ENCODE assay signal across 17 cellular contexts in the genomic region with DNA sequence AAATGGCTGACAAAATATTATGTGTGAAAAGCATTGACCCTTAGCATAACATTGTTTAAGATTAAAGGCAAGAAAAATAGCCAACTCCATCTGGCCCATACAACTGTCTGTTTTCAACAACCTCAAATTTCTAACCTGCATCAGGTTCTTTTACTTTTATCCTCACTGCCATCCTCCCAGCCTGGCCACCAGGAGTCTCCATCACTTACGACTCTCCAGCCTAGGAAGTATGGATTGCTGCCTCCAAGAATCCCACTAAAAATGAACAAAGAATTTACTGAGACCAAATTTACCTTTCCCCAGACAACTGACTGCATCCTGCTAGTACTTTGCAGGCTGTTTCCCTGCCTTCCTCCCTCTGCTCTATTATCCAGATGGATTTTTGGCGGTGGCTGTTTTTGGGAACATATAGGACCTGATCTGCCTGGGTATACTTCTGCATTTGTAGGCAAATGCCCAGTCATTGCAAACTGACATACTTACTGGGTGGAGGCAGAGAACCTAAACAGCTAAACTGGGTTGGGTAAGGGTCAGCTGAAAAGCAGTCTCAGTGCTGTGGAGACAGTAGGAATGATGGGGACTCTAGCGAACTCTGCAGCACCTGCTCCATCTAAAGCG.
DNase-seq lines count a peak whose midpoint lies in the region; ATAC-seq, FAIRE-seq and TF ChIP-seq lines count a peak whose summit lies in the region.
"Had no signal": no experiment of that assay in that cellular context is flagged by ENCODE, and none has a peak within 500 bp of the region (broad histone marks: within the 10 kb centered on the region; RNA-seq: fewer than 3 reads in every experiment).

No MANE protein-coding gene starts in this region.

- no peak overlapping the region for H2BK15ac ChIP-seq in H9 (ENCODE audit: low read depth, low read length)

- H4K5ac ChIP-seq in H9 (ENCODE audit: insufficient read length, low read depth, low read length) = no peak overlapping the region

- peak overlapping the region in 2 of 3 experiments; percentile 59 to 78; a peak in 3 of 7 replicates for H3K27ac Mint-ChIP-seq in H9
- no peak overlapping the region for H3K27ac Mint-ChIP-seq in activated CD8-positive, alpha-beta T cell treated with anti-CD3 and anti-CD28 coated beads, Interleukin-2, amount 10 ng/mL, durations not matched to agents 7 days and 5 days
- H3K27ac Mint-ChIP-seq: activated CD4-positive, alpha-beta T cell treated with anti-CD3 and anti-CD28 coated beads for 36 hours; naive thymus-derived CD4-positive, alpha-beta T cell had no signal

- no peak for TF ChIP-seq RAD21 in A549 (conservative IDR thresholded peaks at IDR 0.05 in 1 of 2, IDR thresholded peaks at IDR 0.05 in 1 of 2)

- no peak overlapping the region for H2BK5ac ChIP-seq in H9 (ENCODE audit: insufficient read length, low read length)

- 99% methylated on average over 4 of the region's 4 CpGs for WGBS in A549 (ENCODE audit: missing lambda C conversion rate)
- no CpG with 5 or more reads among the region's 4 CpGs for WGBS in H9 (ENCODE audit: extremely low coverage, insufficient read length, low lambda C conversion rate)

- no peak overlapping the region for H2BK20ac ChIP-seq in H9 (ENCODE audit: low read depth, low read length, poor library complexity, severe bottlenecking)

- H3T11ph ChIP-seq in H9 (ENCODE audit: low read length) = no peak overlapping the region

- CTCF ChIA-PET in A549 (lab: Yijun Ruan, JAX) = interaction anchor here (0.6 kb wide), 1 partner anchor 251 kb away, joined by 3 read pairs; no protein-coding TSS in a partner anchor
- CTCF ChIA-PET in activated CD8-positive, alpha-beta T cell treated with anti-CD3 and anti-CD28 coated beads, Interleukin-2, amount 10 ng/mL, durations not matched to agents 7 days and 5 days (lab: Charles Lee) = no interaction called here

- H4K20me1 ChIP-seq in H9 (ENCODE audit: control insufficient read depth, insufficient read depth, insufficient read length) = no peaks in the 10 kb centered on the region

- H3K36me3 Mint-ChIP-seq in H9 (ENCODE audit: insufficient read depth in 1 of 3, low read depth in 3 of 3) = peaks cover 5 to 20% (median 19%) of the 10 kb centered on the region in 3 experiments; a peak in 6 of 7 replicates
- peaks cover 2% of the 10 kb centered on the region for H3K36me3 Mint-ChIP-seq in activated CD8-positive, alpha-beta T cell treated with anti-CD3 and anti-CD28 coated beads, Interleukin-2, amount 10 ng/mL, durations not matched to agents 7 days and 5 days (ENCODE audit: low read depth)

- FAIRE-seq in A549 (lab: Jason Lieb, UNC) = no peak

- no peaks in the 10 kb centered on the region for H3K79me2 ChIP-seq in H9 (ENCODE audit: insufficient read depth, low read length)

- ATAC-seq in A549 = peak; percentile 50 to 60; a peak in 4 of 6 replicates
- ATAC-seq in activated CD8-positive, alpha-beta T cell treated with anti-CD3 and anti-CD28 coated beads, Interleukin-2, amount 10 ng/mL, durations not matched to agents 7 days and 5 days = no peak
- ATAC-seq: activated CD4-positive, alpha-beta T cell treated with anti-CD3 and anti-CD28 coated beads for 36 hours; naive thymus-derived CD4-positive, alpha-beta T cell had no signal

- H3K9ac ChIP-seq in H9 (ENCODE audit: extremely low read depth, insufficient read length, low read length) = no peak overlapping the region

- peaks cover 49% of the 10 kb centered on the region for H3K4me1 ChIP-seq in A549
- peaks cover 3% of the 10 kb centered on the region for H3K4me1 ChIP-seq in H9 (ENCODE audit: insufficient read depth, low read length)
- H3K4me1 ChIP-seq: upper lobe of left lung had no signal

- no peaks in the 10 kb centered on the region for H3K23me2 ChIP-seq in H9 (ENCODE audit: insufficient read length, low read depth, low read length, poor library complexity, severe bottlenecking)

- H3K14ac ChIP-seq in H9 (ENCODE audit: insufficient read depth, low read length) = no peak overlapping the region

- H3K4me3 Mint-ChIP-seq in H9 = no peak overlapping the region
- no peak overlapping the region for H3K4me3 Mint-ChIP-seq in activated CD8-positive, alpha-beta T cell treated with anti-CD3 and anti-CD28 coated beads, Interleukin-2, amount 10 ng/mL, durations not matched to agents 7 days and 5 days
- H3K4me3 Mint-ChIP-seq: activated CD4-positive, alpha-beta T cell treated with anti-CD3 and anti-CD28 coated beads for 36 hours; naive thymus-derived CD4-positive, alpha-beta T cell had no signal

- in situ Hi-C loops in brain microvascular endothelial cell (cut with HindIII; ENCODE audit: low pct_ligation_motif_present, low sequenced_read_pairs) = no loop called here

- no peak overlapping the region for H3K4me2 ChIP-seq in A549
- H3K4me2 ChIP-seq in H9 (ENCODE audit: insufficient read depth, insufficient read length, low read length) = no peak overlapping the region

- H3K27me3 ChIP-seq in H9 (ENCODE audit: insufficient read depth, low read length) = no peaks in the 10 kb centered on the region
- H3K27me3 ChIP-seq in brain microvascular endothelial cell (replicated peaks) = no peaks in the 10 kb centered on the region
- H3K27me3 ChIP-seq: upper lobe of left lung had no signal

- DNase-seq in A549 (ENCODE audit: low read depth in 1 of 2, low spot score in 1 of 2) = no peak
- DNase-seq in H9 = no peak
- DNase-seq in brain microvascular endothelial cell = no peak
- DNase-seq in iPS-NIHi11 (ENCODE audit: low spot score) = peak; percentile 26
- DNase-seq in HT-29 (ENCODE audit: low spot score) = no peak
- no peak for DNase-seq in hepatic stellate cell (ENCODE audit: low spot score)
- DNase-seq in activated CD8-positive, alpha-beta T cell treated with anti-CD3 and anti-CD28 coated beads, Interleukin-2, amount 10 ng/mL, durations not matched to agents 7 days and 5 days = no peak
- no peak for DNase-seq in activated CD4-positive, alpha-beta T cell treated with anti-CD3 and anti-CD28 coated beads for 1 hour
- DNase-seq: activated CD4-positive, alpha-beta T cell treated with anti-CD3 and anti-CD28 coated beads for 36 hours; activated T-cell treated with anti-CD3 and anti-CD28 coated beads, Interleukin-2, amount 50 U/mL, for 1 hour; AML-193; cerebellar nuclear complex; naive thymus-derived CD4-positive, alpha-beta T cell; NCI-H2081; NCI-H82; stimulated activated CD4-positive, alpha-beta T cell treated with anti-CD3 and anti-CD28 coated beads, Interleukin-4, amount 100 ng/mL, for 4 hours; upper lobe of left lung had no signal

- no peaks in the 10 kb centered on the region for H3K27me3 Mint-ChIP-seq in H9 (ENCODE audit: low read depth)
- H3K27me3 Mint-ChIP-seq in activated CD8-positive, alpha-beta T cell treated with anti-CD3 and anti-CD28 coated beads, Interleukin-2, amount 10 ng/mL, durations not matched to agents 7 days and 5 days (ENCODE audit: low read depth) = no peaks in the 10 kb centered on the region
- H3K27me3 Mint-ChIP-seq: activated CD4-positive, alpha-beta T cell treated with anti-CD3 and anti-CD28 coated beads for 36 hours; naive thymus-derived CD4-positive, alpha-beta T cell had no signal

- peaks cover 8 to 20% of the 10 kb centered on the region in 2 experiments for H3K4me1 Mint-ChIP-seq in H9
- no peaks in the 10 kb centered on the region for H3K4me1 Mint-ChIP-seq in activated CD8-positive, alpha-beta T cell treated with anti-CD3 and anti-CD28 coated beads, Interleukin-2, amount 10 ng/mL, durations not matched to agents 7 days and 5 days (ENCODE audit: low read depth)
- H3K4me1 Mint-ChIP-seq: activated CD4-positive, alpha-beta T cell treated with anti-CD3 and anti-CD28 coated beads for 36 hours had no signal

- H3K36me3 ChIP-seq in brain microvascular endothelial cell (replicated peaks) = peaks cover 47% of the 10 kb centered on the region

- H3K9me3 ChIP-seq in A549 (no peaks in the 10 kb centered on the region), H9 (ENCODE audit: control insufficient read depth, low read depth, low read length) (no peaks in the 10 kb centered on the region)
- H3K9me3 ChIP-seq: upper lobe of left lung had no signal

- H3K4ac ChIP-seq in H9 (ENCODE audit: low read depth, low read length) = no peak overlapping the region

- no peak overlapping the region for H4K8ac ChIP-seq in H9 (replicated peaks; ENCODE audit: insufficient read length, low read depth, low read length)

- H3K27ac ChIP-seq in A549 (peak overlapping the region; percentile 28 to 42; a peak in 3 of 6 replicates), H9 (ENCODE audit: insufficient read length, low read depth, low read length) (no peak overlapping the region), brain microvascular endothelial cell (no peak overlapping the region)
- H3K27ac ChIP-seq: upper lobe of left lung had no signal

- H2AFZ ChIP-seq in H9 (ENCODE audit: low read length) = no peak overlapping the region

- no peaks in the 10 kb centered on the region for H3K79me1 ChIP-seq in H9 (ENCODE audit: insufficient read depth, low read depth, low read length, poor library complexity, severe bottlenecking)

- no peak overlapping the region for H2BK120ac ChIP-seq in H9 (ENCODE audit: low read depth, low read length, poor library complexity, severe bottlenecking)

- no peak overlapping the region for H2BK12ac ChIP-seq in H9 (ENCODE audit: insufficient read length, low read depth, low read length)

- no peak overlapping the region for H2AK5ac ChIP-seq in H9 (ENCODE audit: insufficient read length, low read length)

- no peak for TF ChIP-seq EP300 in A549 (IDR thresholded peaks at IDR 0.05)

- H4K91ac ChIP-seq in H9 (ENCODE audit: insufficient read length, low read depth, low read length) = no peak overlapping the region

- no peak overlapping the region for H3K23ac ChIP-seq in H9 (ENCODE audit: insufficient read length, low read depth, low read length)

- H3K56ac ChIP-seq in H9 (ENCODE audit: insufficient read length, low read depth, low read length) = no peak overlapping the region

- POLR2A ChIA-PET in A549 (lab: Yijun Ruan, JAX) = no interaction called here
- POLR2A ChIA-PET in activated CD8-positive, alpha-beta T cell treated with anti-CD3 and anti-CD28 coated beads, Interleukin-2, amount 10 ng/mL, durations not matched to agents 7 days and 5 days (lab: Charles Lee) = no interaction called here

- H3K18ac ChIP-seq in H9 (ENCODE audit: insufficient read length, low read depth, low read length) = no peak overlapping the region

- no peak for TF ChIP-seq CTCF in A549 (IDR thresholded peaks at IDR 0.05)
- peak; percentile 58 for TF ChIP-seq CTCF in H9 (conservative IDR thresholded peaks at IDR 0.05)
- TF ChIP-seq CTCF in brain microvascular endothelial cell (IDR thresholded peaks at IDR 0.05; ENCODE audit: low read depth, low read length, missing control alignments) = peak; percentile 64

- no peaks in the 10 kb centered on the region for H3K9me3 Mint-ChIP-seq in H9
- no peaks in the 10 kb centered on the region for H3K9me3 Mint-ChIP-seq in activated CD8-positive, alpha-beta T cell treated with anti-CD3 and anti-CD28 coated beads, Interleukin-2, amount 10 ng/mL, durations not matched to agents 7 days and 5 days (ENCODE audit: insufficient read depth)
- H3K9me3 Mint-ChIP-seq: naive thymus-derived CD4-positive, alpha-beta T cell had no signal

- no peak overlapping the region for H3K4me3 ChIP-seq in A549
- no peak overlapping the region for H3K4me3 ChIP-seq in brain microvascular endothelial cell (ENCODE audit: low read depth, low read length)
- H3K4me3 ChIP-seq: upper lobe of left lung had no signal

- no peak for TF ChIP-seq POLR2A in A549 (IDR thresholded peaks at IDR 0.05; ENCODE audit: low read length)

TF ChIP-seq in A549, 52 proteins besides CTCF, POLR2A, EP300 and RAD21 (continues in another document):
- TF ChIP-seq KDM1A (IDR thresholded peaks at IDR 0.05; ENCODE audit: low read depth) = no peak

Comparison
In these comparisons a context has a peak if more than half of its experiments do, and no peak if none do; other contexts are left out.
1. H3K27ac ChIP-seq: peak in A549 (2 of 2); none in H9 (single experiment) and brain microvascular endothelial cell (single experiment).